8 cellular contexts compared by ENCODE assay signal in the genomic region with DNA sequence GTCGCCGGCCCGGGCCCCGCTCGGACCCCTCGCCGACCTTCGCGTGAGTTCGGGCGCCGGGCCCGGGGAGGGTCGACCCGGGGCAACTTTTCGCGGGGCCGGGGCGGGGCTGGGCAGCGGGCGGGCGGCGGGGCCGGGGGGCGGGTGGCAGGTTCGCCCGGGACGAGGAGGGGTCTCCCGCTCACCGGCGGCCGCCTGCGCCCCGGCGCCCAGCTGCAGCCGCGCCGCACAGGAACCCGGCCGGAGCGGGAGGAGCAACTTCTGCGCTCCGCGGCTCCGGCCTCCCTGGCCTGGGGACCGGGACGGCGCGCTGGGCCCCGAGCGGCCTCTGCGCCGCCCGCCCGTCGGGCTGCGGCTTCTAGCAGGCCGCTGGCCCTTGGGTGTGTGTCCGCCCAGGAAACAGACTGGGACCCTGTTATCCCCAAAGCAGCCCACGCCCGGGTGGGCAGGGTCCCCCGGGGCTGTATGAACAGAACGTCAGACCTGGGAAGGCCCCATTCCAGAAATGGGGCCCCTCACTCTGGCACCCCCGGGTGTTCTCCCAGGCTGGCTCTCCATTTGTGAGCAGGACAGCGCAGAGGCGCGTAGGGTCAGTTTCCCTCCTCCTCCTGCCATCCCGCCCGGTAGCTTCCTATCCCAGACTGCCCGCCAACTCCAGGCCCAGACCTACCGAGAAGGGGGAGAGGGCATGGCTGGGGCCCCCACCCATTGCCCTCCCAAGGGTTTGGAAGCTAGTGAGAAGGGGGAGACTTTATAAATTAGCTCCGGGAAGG. TPM values are rescaled to one million over a fixed set of nuclear protein-coding genes. Genes with fewer than 3 reads are reported as not detected.
DNase-seq lines count a peak whose midpoint lies in the region; ATAC-seq and TF ChIP-seq lines count a peak whose summit lies in the region.

No MANE protein-coding gene starts in this region.

- peaks cover 21 to 24% of the 10 kb centered on the region in 2 donors for H3K4me1 ChIP-seq in breast epithelium
- H3K4me1 ChIP-seq in thyroid gland: peaks cover 62 to 76% of the 10 kb centered on the region in 2 donors

- peak overlapping the region; percentile 61 to 94 (median 80) for H3K4me3 ChIP-seq in breast epithelium
- H3K4me3 ChIP-seq in thyroid gland (replicated peaks in 1 of 3): peak overlapping the region; percentile 46 to 81 (median 74)

- H3K27me3 Mint-ChIP-seq in CD14-positive monocyte (ENCODE audit: low read depth in 3 of 3): peaks cover 16 to 21% (median 18%) of the 10 kb centered on the region in 3 donors

- peak overlapping the region in 6 of 7 donors; percentile 68 to 89 (median 78) for H3K27ac Mint-ChIP-seq in CD14-positive monocyte

- H3K27me3 ChIP-seq in breast epithelium (no peaks in the 10 kb centered on the region), thyroid gland (no peaks in the 10 kb centered on the region)

- intact Hi-C loops in CD14-positive monocyte (cut with micrococcal nuclease) (loop anchor here (5.0 to 10.0 kb wide), 6 partner anchors 40 to 262 kb away; partner anchors contain the start of gene BRD3 (in 1 of the 2)), breast epithelium (cut with DNase I; ENCODE audit: low total_unique reads) (loop anchor here (5.0 to 10.0 kb wide), 2 partner anchors 108 to 110 kb away; no protein-coding TSS in a partner anchor), thyroid gland (cut with DNase I) (loop anchor here (5.0 kb wide), 1 partner anchor 115 kb away; no protein-coding TSS in a partner anchor)

- peak; percentile 46 for DNase-seq in CD14-positive monocyte (ENCODE audit: low spot score)
- DNase-seq in HuH-7.5 (ENCODE audit: low spot score): peak; percentile 72
- DNase-seq in breast epithelium (ENCODE audit: low spot score in 2 of 2): no peak
- DNase-seq in left lobe of liver (ENCODE audit: low spot score): peak; percentile 63
- DNase-seq in thyroid gland: peak; percentile 47 to 49
- DNase-seq in NK-92 treated with Interleukin-12 subunit alpha and Interleukin-12 subunit beta, amount 100 ng/mL, for 24 hours (lab: John Stamatoyannopoulos, UW): no peak
- DNase-seq in stimulated activated CD4-positive, alpha-beta T cell treated with anti-CD3 and anti-CD28 coated beads, Interleukin-15, amount 100 ng/mL, for 24 hours: no peak
- DNase-seq in activated CD4-positive, alpha-beta T cell treated with anti-CD3 and anti-CD28 coated beads, Interleukin-2, amount 50 U/mL, for 48 hours: no peak

- H3K36me3 Mint-ChIP-seq in CD14-positive monocyte: peaks cover 6 to 15% of the 10 kb centered on the region in 2 donors

- peak overlapping the region; percentile 93 to 97 for H3K4me3 Mint-ChIP-seq in CD14-positive monocyte

- WGBS in thyroid gland, 2 donors: 4 to 5% methylated on average over 13 to 27 of the region's 72 CpGs

- TF ChIP-seq CTCF in CD14-positive monocyte (IDR thresholded peaks at IDR 0.05): no peak
- TF ChIP-seq CTCF in breast epithelium (IDR thresholded peaks at IDR 0.05): no peak
- TF ChIP-seq CTCF in thyroid gland (IDR thresholded peaks at IDR 0.05): no peak

- no peak for ATAC-seq in left lobe of liver

- H3K36me3 ChIP-seq in breast epithelium (no peaks in the 10 kb centered on the region), thyroid gland (no peaks in the 10 kb centered on the region)

- peaks cover 60% of the 10 kb centered on the region for H3K4me1 Mint-ChIP-seq in CD14-positive monocyte

- no peaks in the 10 kb centered on the region for H3K9me3 Mint-ChIP-seq in CD14-positive monocyte

- no peaks in the 10 kb centered on the region for H3K9me3 ChIP-seq in breast epithelium
- no peaks in the 10 kb centered on the region for H3K9me3 ChIP-seq in thyroid gland

- peak overlapping the region; percentile 73 to 89 for H3K27ac ChIP-seq in breast epithelium
- peak overlapping the region; percentile 86 to 93 (median 87) for H3K27ac ChIP-seq in thyroid gland

- TF ChIP-seq POLR2A in breast epithelium (IDR thresholded peaks at IDR 0.05): no peak
- peak in 1 of 2 donors; percentile 23 for TF ChIP-seq POLR2A in thyroid gland (IDR thresholded peaks at IDR 0.05)

RNA-seq across cellular contexts. Expression of gene RXRA, which starts 0.7 kb away (rescaled TPM):
- 10 to 100 TPM; 15.8 to 23.2 TPM for polyA plus RNA-seq in CD14-positive monocyte
- 10 to 100 TPM; 31.0 to 63.0 (median 31.5) TPM for total RNA-seq in breast epithelium
- total RNA-seq in left lobe of liver: 163 TPM
- total RNA-seq in thyroid gland: 10 to 100 TPM; 39.4 to 81.3 (median 67.4) TPM

Comparison
In these comparisons a context has a peak if more than half of its experiments do, and no peak if none do; other contexts are left out.
1. DNase-seq: peak in CD14-positive monocyte (single experiment), HuH-7.5 (single experiment), left lobe of liver (single experiment) and thyroid gland (2 of 2); none in breast epithelium (0 of 2), NK-92 treated with Interleukin-12 subunit alpha and Interleukin-12 subunit beta, amount 100 ng/mL, for 24 hours (single experiment), stimulated activated CD4-positive, alpha-beta T cell treated with anti-CD3 and anti-CD28 coated beads, Interleukin-15, amount 100 ng/mL, for 24 hours (single experiment) and activated CD4-positive, alpha-beta T cell treated with anti-CD3 and anti-CD28 coated beads, Interleukin-2, amount 50 U/mL, for 48 hours (0 of 2).